12 cellular contexts compared by ENCODE assay signal in the genomic region with DNA sequence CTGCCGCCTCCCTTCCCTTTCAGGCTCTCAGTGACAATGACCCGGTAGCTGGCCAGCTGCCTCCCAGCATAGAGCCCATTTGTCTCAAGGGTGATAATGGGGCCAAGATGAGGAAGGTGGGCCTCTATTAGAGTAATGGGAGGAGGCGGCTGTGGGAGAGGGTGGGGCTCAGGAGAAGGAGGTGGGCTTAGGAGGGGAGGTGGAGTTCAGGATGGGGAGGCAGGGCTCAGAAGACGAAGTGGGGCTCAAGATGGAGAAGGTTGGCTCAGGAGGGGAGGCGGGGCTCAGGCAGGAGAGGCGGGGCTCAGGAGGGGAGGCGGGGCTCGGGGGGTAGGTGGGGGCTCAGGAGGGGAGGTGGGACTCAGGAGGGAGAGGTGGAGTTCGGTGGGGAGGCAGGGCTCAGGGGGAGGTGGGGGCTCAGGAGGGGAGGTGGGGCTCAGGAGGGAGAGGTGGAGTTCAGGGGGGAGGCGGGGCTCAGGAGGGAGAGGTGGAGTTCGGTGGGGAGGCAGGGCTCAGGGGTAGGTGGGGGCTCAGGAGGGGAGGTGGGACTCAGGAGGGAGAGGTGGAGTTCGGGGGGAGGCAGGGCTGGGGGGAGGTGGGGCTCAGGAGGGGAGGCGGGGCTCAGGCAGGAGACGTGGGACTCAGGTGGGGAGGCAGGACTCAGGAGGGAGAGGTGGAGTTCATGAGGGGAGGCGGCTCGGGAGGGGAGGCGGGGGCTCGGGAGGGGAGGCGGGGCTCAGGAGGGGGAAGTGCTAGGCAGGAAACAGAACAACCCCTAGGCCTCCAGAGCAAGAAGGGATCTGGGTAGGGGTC. TPM values are rescaled to one million over a fixed set of nuclear protein-coding genes. Genes with fewer than 3 reads are reported as not detected.
DNase-seq lines count a peak whose midpoint lies in the region; ATAC-seq, FAIRE-seq and TF ChIP-seq lines count a peak whose summit lies in the region.
"Had no signal": no experiment of that assay in that cellular context is flagged by ENCODE, and none has a peak within 500 bp of the region (broad histone marks: within the 10 kb centered on the region; RNA-seq: fewer than 3 reads in every experiment).

No MANE protein-coding gene starts in this region.

- CTCF ChIA-PET in activated CD4-positive, alpha-beta T cell treated with anti-CD3 and anti-CD28 coated beads for 36 hours (lab: Charles Lee), result no interaction called here
- CTCF ChIA-PET in K562 (lab: Yijun Ruan, JAX; ENCODE audit: low intra/inter-chr PET ratio), result no interaction called here

- H3K9me1 ChIP-seq in K562 (ENCODE audit: control insufficient read depth, insufficient read depth, low read length), result no peaks in the 10 kb centered on the region

- POLR2A ChIA-PET in activated CD4-positive, alpha-beta T cell treated with anti-CD3 and anti-CD28 coated beads for 36 hours (lab: Charles Lee), result no interaction called here
- POLR2A ChIA-PET in K562 (lab: Yijun Ruan, JAX), result no interaction called here

- peak; percentile 17 for DNase-seq in activated CD4-positive, alpha-beta T cell treated with anti-CD3 and anti-CD28 coated beads for 36 hours
- no peak for DNase-seq in activated CD4-positive, alpha-beta T cell treated with anti-CD3 and anti-CD28 coated beads for 1 hour
- peak; percentile 58 for DNase-seq in NCI-H2029 (lab: John Stamatoyannopoulos, UW)
- DNase-seq in K562 (ENCODE audit: extremely low read depth in 1 of 4, low spot score in 3 of 4), result peak; percentile 79 to 87 (median 81)
- DNase-seq in testis, result peak; percentile 68
- DNase-seq in NCI-H2196 treated with DMSO at 0.1 percent for 48 hours (lab: John Stamatoyannopoulos, UW; ENCODE audit: unreplicated experiment), result no peak
- no peak for DNase-seq in HCEC 1CT

- intact Hi-C loops in activated CD4-positive, alpha-beta T cell treated with anti-CD3 and anti-CD28 coated beads for 36 hours (cut with DNase I, micrococcal nuclease), result no loop called here
- intact Hi-C loops in K562 (cut with micrococcal nuclease) (no loop called here), testis (cut with DNase I; ENCODE audit: low total_unique reads) (no loop called here)

- WGBS in K562 (ENCODE audit: insufficient coverage, low coverage, missing lambda C conversion rate), result no CpG with 5 or more reads among the region's 19 CpGs
- WGBS in testis, 2 donors, result 49 to 53% methylated on average over 13 to 17 of the region's 19 CpGs

- peaks cover 39 to 41% of the 10 kb centered on the region in 2 experiments for H3K4me1 ChIP-seq in K562 (replicated peaks in 1 of 2; ENCODE audit: control insufficient read depth in 2 of 2, insufficient read depth in 2 of 2, low read length in 2 of 2)
- H3K4me1 ChIP-seq in testis, result no peaks in the 10 kb centered on the region

- peaks cover 4% of the 10 kb centered on the region for H3K4me1 Mint-ChIP-seq in activated CD4-positive, alpha-beta T cell treated with anti-CD3 and anti-CD28 coated beads for 36 hours

- BruUV-seq in K562 (replicated peaks; lab: Mats Ljungman, UMichigan), result no TSS peak

- no peaks in the 10 kb centered on the region for H3K79me2 ChIP-seq in K562 (ENCODE audit: control insufficient read depth, insufficient read depth, low read length)

- H4K20me1 ChIP-seq in K562 (replicated peaks; ENCODE audit: control insufficient read depth, insufficient read depth, low read length), result no peaks in the 10 kb centered on the region

- no peaks in the 10 kb centered on the region for H3K36me3 Mint-ChIP-seq in activated CD4-positive, alpha-beta T cell treated with anti-CD3 and anti-CD28 coated beads for 36 hours (ENCODE audit: low read depth)
- H3K36me3 Mint-ChIP-seq: stimulated activated memory B cell treated with anti-CD40 and anti-IgM and Interleukin-4, amounts not matched to agents 10 μg/mL and 1 μg/mL and 100 μg/mL, for 72 hours had no signal

- H3K9me3 Mint-ChIP-seq in activated CD4-positive, alpha-beta T cell treated with anti-CD3 and anti-CD28 coated beads for 36 hours (ENCODE audit: low read depth), result no peaks in the 10 kb centered on the region
- H3K9me3 Mint-ChIP-seq: central memory CD8-positive, alpha-beta T cell; stimulated activated memory B cell treated with anti-CD40 and anti-IgM and Interleukin-4, amounts not matched to agents 10 μg/mL and 1 μg/mL and 100 μg/mL, for 72 hours had no signal

- H3K4me2 ChIP-seq in K562 (ENCODE audit: insufficient read depth, low read length), result peak overlapping the region; percentile 59

- H3K27me3 ChIP-seq in K562 (ENCODE audit: control insufficient read depth in 2 of 2, insufficient read depth in 2 of 2, low read length in 2 of 2), result peaks cover 0 to 7% of the 10 kb centered on the region in 2 experiments; a peak in 3 of 5 replicates
- H3K27me3 ChIP-seq in testis, result no peaks in the 10 kb centered on the region

- H2AFZ ChIP-seq in K562 (ENCODE audit: low read depth, low read length), result peak overlapping the region; percentile 94

- H3K27ac Mint-ChIP-seq in activated CD4-positive, alpha-beta T cell treated with anti-CD3 and anti-CD28 coated beads for 36 hours, result no peak overlapping the region
- H3K27ac Mint-ChIP-seq: stimulated activated memory B cell treated with anti-CD40 and anti-IgM and Interleukin-4, amounts not matched to agents 10 μg/mL and 1 μg/mL and 100 μg/mL, for 72 hours had no signal

- no peak overlapping the region for H3K9ac ChIP-seq in K562 (ENCODE audit: insufficient read depth in 1 of 2, low read depth in 2 of 2, low read length in 2 of 2)

- no peak overlapping the region for H3K4me3 Mint-ChIP-seq in activated CD4-positive, alpha-beta T cell treated with anti-CD3 and anti-CD28 coated beads for 36 hours
- H3K4me3 Mint-ChIP-seq: central memory CD8-positive, alpha-beta T cell; stimulated activated memory B cell treated with anti-CD40 and anti-IgM and Interleukin-4, amounts not matched to agents 10 μg/mL and 1 μg/mL and 100 μg/mL, for 72 hours had no signal

- ATAC-seq in activated CD4-positive, alpha-beta T cell treated with anti-CD3 and anti-CD28 coated beads for 36 hours, result peak; percentile 33
- peak; percentile 82 for ATAC-seq in K562
- ATAC-seq in HG02973 (IDR thresholded peaks at IDR 0.05; ENCODE audit: unreplicated experiment), result no peak
- ATAC-seq: Panc1; stimulated activated memory B cell treated with anti-CD40 and anti-IgM and Interleukin-4, amounts not matched to agents 10 μg/mL and 1 μg/mL and 100 μg/mL, for 72 hours had no signal

- TF ChIP-seq CTCF in K562 (IDR thresholded peaks at IDR 0.05 in 2 of 3, conservative IDR thresholded peaks at IDR 0.05 in 1 of 3; ENCODE audit: insufficient read depth in 2 of 3, low read depth in 1 of 3, low read length in 3 of 3) (no peak), testis (IDR thresholded peaks at IDR 0.05) (no peak)

- TF ChIP-seq EP300 in K562 (IDR thresholded peaks at IDR 0.05; ENCODE audit: low read length), result no peak

- peak; percentile 49 for FAIRE-seq in K562 (lab: Jason Lieb, UNC)

- H3K9me3 ChIP-seq in K562 (replicated peaks; ENCODE audit: control insufficient read depth, insufficient read depth, low read depth, low read length) (no peaks in the 10 kb centered on the region), testis (no peaks in the 10 kb centered on the region)

- in situ Hi-C loops in K562 (cut with MboI), result no loop called here

- H3K27me3 Mint-ChIP-seq in activated CD4-positive, alpha-beta T cell treated with anti-CD3 and anti-CD28 coated beads for 36 hours, result peaks cover 15% of the 10 kb centered on the region

- TF ChIP-seq RAD21 in K562 (CRISPR knock-in tag; conservative IDR thresholded peaks at IDR 0.05 in 1 of 2, IDR thresholded peaks at IDR 0.05 in 1 of 2), result no peak

- TF ChIP-seq POLR2A in K562 (conservative IDR thresholded peaks at IDR 0.05), result no peak
- TF ChIP-seq POLR2A in testis (IDR thresholded peaks at IDR 0.05), result no peak

- H3K36me3 ChIP-seq in K562 (ENCODE audit: control insufficient read depth, insufficient read depth, low read length), result no peaks in the 10 kb centered on the region
- H3K36me3 ChIP-seq in testis (ENCODE audit: low read depth, missing control alignments), result no peaks in the 10 kb centered on the region

- H3K27ac ChIP-seq in K562 (ENCODE audit: extremely low read depth, low read depth, low read length), result peak overlapping the region; percentile 74
- no peak overlapping the region for H3K27ac ChIP-seq in testis

- H3K4me3 ChIP-seq in K562 (no peak overlapping the region), testis (peak overlapping the region in 1 of 2 donors; percentile 18)

TF ChIP-seq in K562, 482 proteins besides CTCF, POLR2A, EP300 and RAD21 (continues in another document):
- TF ChIP-seq SP2 (IDR thresholded peaks at IDR 0.05; ENCODE audit: extremely low read depth, low read depth, low read length, poor library complexity, severe bottlenecking), result no peak

RNA-seq across cellular contexts. Expression of gene IQSEC3, which starts 36.8 kb away (rescaled TPM):
- not detected for total RNA-seq in activated CD4-positive, alpha-beta T cell treated with anti-CD3 and anti-CD28 coated beads for 36 hours
- total RNA-seq in K562 (2011; cell fraction: chromatin; rRNA removed; ENCODE audit: low replicate concordance), result 0.25 and 0.62 TPM in 2 replicates
- 0.39 and 0.50 TPM in 2 replicates for total RNA-seq in K562 (2011; cell fraction: nucleolus; rRNA removed)
- 0.23 and 0.37 TPM in 2 replicates for total RNA-seq in K562 (2011; cell fraction: nucleoplasm; rRNA removed)
- total RNA-seq in K562 (2014; rRNA removed) (0.04 and 0.14 TPM in 2 replicates), K562 (2014; rRNA removed; fragmentation: Illumina TruSeq; extraction: Trizol) (not detected in 2 replicates), K562 (2015; rRNA removed; fragmentation: Illumina TruSeq; extraction: Trizol) (under 0.01 and 0.04 TPM in 2 replicates), K562 (2021) (0.07 and 0.11 TPM in 2 replicates), testis (10 to 100 TPM in 1 of 2 donors, 1 to 10 TPM in 1; 3.9 to 12.2 TPM)
- polyA plus RNA-seq in K562 (2011; rRNA removed) (0.11 and 0.25 TPM in 2 replicates), K562 (2014; fragmentation: Illumina TruSeq; extraction: Trizol) (0.04 TPM in 1 of 2 replicates, not detected in the other), K562 (2014; fragmentation: Nextera tagmentation; extraction: Ambion mirVana) (not detected), K562 (2014; rRNA removed) (0.04 and 0.15 TPM in 2 replicates), testis (ENCODE audit: insufficient read depth, low read depth, low replicate concordance) (4.5 TPM)
- 0.04 and 0.24 TPM in 2 replicates for polyA plus RNA-seq in K562 (2011; cell fraction: cytosol; rRNA removed)
- polyA plus RNA-seq in K562 (2011; cell fraction: nucleus; rRNA removed), result 0.63 and 1.0 TPM in 2 replicates
- 0.09 and 0.14 TPM in 2 replicates for polyA plus RNA-seq in K562 (2012)
- polyA minus RNA-seq in K562 (2011; rRNA and poly(A)+ RNA removed), result 0.07 TPM in 1 of 2 replicates, not detected in the other
- polyA minus RNA-seq in K562 (2011; cell fraction: cytosol; rRNA and poly(A)+ RNA removed), result 0.38 TPM in 1 of 2 replicates, not detected in the other
- polyA minus RNA-seq in K562 (2011; cell fraction: nucleus; rRNA and poly(A)+ RNA removed), result 0.40 and 0.56 TPM in 2 replicates
- total RNA-seq: M059J had no signal

Comparison
In these comparisons a context has a peak if more than half of its experiments do, and no peak if none do; other contexts are left out.
1. DNase-seq: peak in activated CD4-positive, alpha-beta T cell treated with anti-CD3 and anti-CD28 coated beads for 36 hours (single experiment), NCI-H2029 (single experiment), K562 (4 of 4) and testis (single experiment); none in activated CD4-positive, alpha-beta T cell treated with anti-CD3 and anti-CD28 coated beads for 1 hour (single experiment), NCI-H2196 treated with DMSO at 0.1 percent for 48 hours (single experiment) and HCEC 1CT (single experiment).